1 cellular context compared by ENCODE assay signal in the genomic region with DNA sequence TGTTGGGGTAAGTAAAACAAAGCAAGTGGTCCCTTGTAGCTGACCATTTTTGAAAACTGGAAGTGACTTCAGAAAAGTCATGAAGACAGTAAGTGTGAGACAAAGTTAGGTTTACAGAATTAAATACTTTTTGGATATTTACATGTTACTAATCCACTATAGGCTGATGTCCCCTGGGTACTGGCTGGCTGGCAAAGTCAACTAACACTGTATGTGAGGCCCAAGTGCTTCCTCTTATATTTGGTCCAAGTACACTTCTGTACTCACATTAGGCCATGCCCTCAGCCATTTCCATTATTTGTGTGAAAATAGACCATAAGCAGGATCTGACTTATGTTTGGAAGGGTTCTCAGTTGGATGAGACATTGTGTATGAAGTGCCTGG.
TF ChIP-seq lines count a peak whose summit lies in the region.

No MANE protein-coding gene starts in this region.

TF ChIP-seq in HCT116, 20 proteins besides CTCF, POLR2A, EP300 and RAD21 (continued from another document):
- TF ChIP-seq, protein P1, sequence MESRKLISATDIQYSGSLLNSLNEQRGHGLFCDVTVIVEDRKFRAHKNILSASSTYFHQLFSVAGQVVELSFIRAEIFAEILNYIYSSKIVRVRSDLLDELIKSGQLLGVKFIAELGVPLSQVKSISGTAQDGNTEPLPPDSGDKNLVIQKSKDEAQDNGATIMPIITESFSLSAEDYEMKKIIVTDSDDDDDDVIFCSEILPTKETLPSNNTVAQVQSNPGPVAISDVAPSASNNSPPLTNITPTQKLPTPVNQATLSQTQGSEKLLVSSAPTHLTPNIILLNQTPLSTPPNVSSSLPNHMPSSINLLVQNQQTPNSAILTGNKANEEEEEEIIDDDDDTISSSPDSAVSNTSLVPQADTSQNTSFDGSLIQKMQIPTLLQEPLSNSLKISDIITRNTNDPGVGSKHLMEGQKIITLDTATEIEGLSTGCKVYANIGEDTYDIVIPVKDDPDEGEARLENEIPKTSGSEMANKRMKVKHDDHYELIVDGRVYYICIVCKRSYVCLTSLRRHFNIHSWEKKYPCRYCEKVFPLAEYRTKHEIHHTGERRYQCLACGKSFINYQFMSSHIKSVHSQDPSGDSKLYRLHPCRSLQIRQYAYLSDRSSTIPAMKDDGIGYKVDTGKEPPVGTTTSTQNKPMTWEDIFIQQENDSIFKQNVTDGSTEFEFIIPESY (IDR thresholded peaks at IDR 0.05; ENCODE audit: extremely low read depth, insufficient replicate concordance, low read length), result no peak
